Comparison of ENCODE assay signal across 8 cellular contexts in genomic region chr13:32428581-32429072, GRCh38. TPM values are rescaled to one million over a fixed set of nuclear protein-coding genes. Genes with fewer than 3 reads are reported as not detected.
DNase-seq lines count a peak whose midpoint lies in the region; ATAC-seq and TF ChIP-seq lines count a peak whose summit lies in the region.

No MANE protein-coding gene starts in this region.

- H3K27ac Mint-ChIP-seq in brain = peak overlapping the region in 4 of 5 experiments; percentile 42 to 89 (median 79)
- H3K27ac Mint-ChIP-seq in memory B cell = peak overlapping the region; percentile 100

- TF ChIP-seq POLR2A in upper lobe of left lung (IDR thresholded peaks at IDR 0.05) = no peak

- H3K4me2 ChIP-seq in Loucy (ENCODE audit: low read depth, low read length, poor library complexity, severe bottlenecking) = peak overlapping the region; percentile 91

- H3K27me3 ChIP-seq in BE2C (no peaks in the 10 kb centered on the region), Loucy (ENCODE audit: insufficient read depth, low read length, poor library complexity, severe bottlenecking) (no peaks in the 10 kb centered on the region), upper lobe of left lung (no peaks in the 10 kb centered on the region)

- peak; percentile 17 for ATAC-seq in memory B cell (ENCODE audit: low read depth)
- peak; percentile 56 to 68 for ATAC-seq in upper lobe of left lung (ENCODE audit: low FRiP score in 2 of 2)
- ATAC-seq in HG03520 (IDR thresholded peaks at IDR 0.05; ENCODE audit: unreplicated experiment) = no peak

- H3K4me1 ChIP-seq in BE2C (no peaks in the 10 kb centered on the region), Loucy (ENCODE audit: insufficient read depth, low read length, poor library complexity, severe bottlenecking) (peaks cover 44% of the 10 kb centered on the region), upper lobe of left lung (peaks cover 20 to 42% (median 30%) of the 10 kb centered on the region in 4 donors)

- H3K79me2 ChIP-seq in Loucy (ENCODE audit: insufficient read depth, low read length) = peaks cover 39% of the 10 kb centered on the region

- H3K27ac ChIP-seq in upper lobe of left lung = peak overlapping the region; percentile 89 to 96 (median 95)

- peaks cover 19% of the 10 kb centered on the region for H4K20me1 ChIP-seq in Loucy (ENCODE audit: insufficient read depth, low read length, poor library complexity, severe bottlenecking)

- TF ChIP-seq EP300 in upper lobe of left lung (IDR thresholded peaks at IDR 0.05) = no peak

- H3K4me3 ChIP-seq in BE2C (ENCODE audit: low read depth, low read length) = peak overlapping the region; percentile 82
- peak overlapping the region; percentile 95 for H3K4me3 ChIP-seq in Loucy (ENCODE audit: low read length, poor library complexity, severe bottlenecking)
- H3K4me3 ChIP-seq in upper lobe of left lung = peak overlapping the region; percentile 62 to 89 (median 88)

- H3K4me3 Mint-ChIP-seq in brain (peak overlapping the region; percentile 79 to 87 (median 82)), memory B cell (peak overlapping the region; percentile 80)

- peak overlapping the region; percentile 81 for H3K9ac ChIP-seq in Loucy (ENCODE audit: low read depth, low read length, poor library complexity, severe bottlenecking)

- 31 to 34% methylated on average over 7 of the region's 7 CpGs for WGBS in upper lobe of left lung, 2 donors

- H3K9me2 ChIP-seq in Loucy (replicated peaks; ENCODE audit: low read depth, low read length) = no peaks in the 10 kb centered on the region

- H3K36me3 Mint-ChIP-seq in brain (peaks cover 37% of the 10 kb centered on the region), memory B cell (peaks cover 4% of the 10 kb centered on the region)

- TF ChIP-seq CTCF in BE2C (IDR thresholded peaks at IDR 0.05; ENCODE audit: low read depth, low read length) (no peak), Loucy (conservative IDR thresholded peaks at IDR 0.05; ENCODE audit: low read length) (no peak), brain (conservative IDR thresholded peaks at IDR 0.05) (no peak), upper lobe of left lung (IDR thresholded peaks at IDR 0.05) (no peak)

- DNase-seq in BE2C (no peak), memory B cell (ENCODE audit: low spot score in 2 of 2) (peak; percentile 19 to 27), upper lobe of left lung (no peak), NCI-H1694 treated with DMSO at 0.1 percent for 48 hours (lab: John Stamatoyannopoulos, UW) (no peak)
- DNase-seq in stimulated activated CD4-positive, alpha-beta T cell treated with anti-CD3 and anti-CD28 coated beads, Interleukin-4, amount 100 ng/mL, for 24 hours = no peak

- H3K27me3 Mint-ChIP-seq in brain (no peaks in the 10 kb centered on the region), memory B cell (no peaks in the 10 kb centered on the region)

- peaks cover 28% of the 10 kb centered on the region for H3K4me1 Mint-ChIP-seq in brain
- peaks cover 25% of the 10 kb centered on the region for H3K4me1 Mint-ChIP-seq in memory B cell

- H3K36me3 ChIP-seq in BE2C = no peaks in the 10 kb centered on the region; the same call in 1 of the 2 replicates
- H3K36me3 ChIP-seq in Loucy (ENCODE audit: insufficient read depth, low read length) = no peaks in the 10 kb centered on the region
- H3K36me3 ChIP-seq in upper lobe of left lung = no peaks in the 10 kb centered on the region

- H3K9me3 Mint-ChIP-seq in brain = no peaks in the 10 kb centered on the region
- no peaks in the 10 kb centered on the region for H3K9me3 Mint-ChIP-seq in memory B cell

- H2AFZ ChIP-seq in Loucy (ENCODE audit: low read length) = peak overlapping the region; percentile 95

- H3K9me3 ChIP-seq in BE2C = no peaks in the 10 kb centered on the region
- no peaks in the 10 kb centered on the region for H3K9me3 ChIP-seq in Loucy (ENCODE audit: insufficient read depth, low read depth, low read length)
- H3K9me3 ChIP-seq in upper lobe of left lung = no peaks in the 10 kb centered on the region

- peaks cover 5% of the 10 kb centered on the region; the same call in 1 of the 2 replicates for H3F3A ChIP-seq in Loucy (ENCODE audit: low read depth)

RNA-seq across cellular contexts. Expression of gene N4BP2L1, which starts 0.7 kb away (rescaled TPM):
- 5.5 TPM for polyA plus RNA-seq in BE2C (2012; ENCODE audit: insufficient read depth, insufficient read length, low read depth)
- polyA plus RNA-seq in brain (ENCODE audit: insufficient read depth, low read depth, low replicate concordance) = 12.1 TPM
- 10 to 100 TPM; 15.0 to 46.3 (median 25.2) TPM for total RNA-seq in upper lobe of left lung

Comparison
In these comparisons a context has a peak if more than half of its experiments do, and no peak if none do; other contexts are left out.
1. DNase-seq: peak in memory B cell (2 of 2); none in BE2C (single experiment), upper lobe of left lung (0 of 2), NCI-H1694 treated with DMSO at 0.1 percent for 48 hours (single experiment) and stimulated activated CD4-positive, alpha-beta T cell treated with anti-CD3 and anti-CD28 coated beads, Interleukin-4, amount 100 ng/mL, for 24 hours (single experiment).
2. Peak in every context shown above with its lines, with median percentiles within 50 percentile points of each other: H3K4me3 ChIP-seq.